Comparison of ENCODE assay signal across 24 cellular contexts in genomic region chr20:19739351-19739750, GRCh38. TPM values are rescaled to one million over a fixed set of nuclear protein-coding genes. Genes with fewer than 3 reads are reported as not detected.
"Had no signal": no experiment of that assay in that cellular context is flagged by ENCODE, and none has a peak within 500 bp of the region (broad histone marks: within the 10 kb centered on the region; RNA-seq: fewer than 3 reads in every experiment).

No MANE protein-coding gene starts in this region.

- H3K4me1 ChIP-seq: breast epithelium had no signal

- H3K9me3 Mint-ChIP-seq: activated naive CD4-positive, alpha-beta T cell treated with anti-CD3 and anti-CD28 coated beads, Interleukin-2, amount 50 U/mL, for 24 hours; activated T-helper 1 cell treated with anti-CD3 and anti-CD28 coated beads, Interleukin-12 subunit alpha, Interleukin-12 subunit beta, Interleukin-2, Interleukin-4 antibody, amounts not matched to agents 30 ng/mL and 10 ng/mL and 1 ng/mL, durations not matched to agents 14 hours and 24 hours and 36 hours; WTC11 had no signal

- H3K4me1 Mint-ChIP-seq: activated naive CD4-positive, alpha-beta T cell treated with anti-CD3 and anti-CD28 coated beads, Interleukin-2, amount 50 U/mL, for 24 hours; T-helper 17 cell had no signal

- H3K4me3 ChIP-seq: breast epithelium had no signal

- H3K27ac Mint-ChIP-seq: activated CD8-positive, alpha-beta T cell treated with anti-CD3 and anti-CD28 coated beads, Interleukin-2, amount 10 ng/mL, durations not matched to agents 7 days and 5 days; activated naive CD4-positive, alpha-beta T cell treated with anti-CD3 and anti-CD28 coated beads, Interleukin-2, amount 50 U/mL, for 24 hours; activated T-helper 1 cell treated with anti-CD3 and anti-CD28 coated beads, Interleukin-12 subunit alpha, Interleukin-12 subunit beta, Interleukin-2, Interleukin-4 antibody, amounts not matched to agents 30 ng/mL and 10 ng/mL and 1 ng/mL, durations not matched to agents 14 hours and 24 hours and 36 hours; T-helper 17 cell; WTC11 had no signal

- ATAC-seq: activated CD8-positive, alpha-beta T cell treated with anti-CD3 and anti-CD28 coated beads, Interleukin-2, amount 10 ng/mL, durations not matched to agents 7 days and 5 days; T-helper 17 cell; WTC11 had no signal

- DNase-seq: activated CD4-positive, alpha-beta T cell treated with anti-CD3 and anti-CD28 coated beads for 48 hours; activated CD4-positive, alpha-beta T cell treated with anti-CD3 and anti-CD28 coated beads, Interleukin-2, amount 50 U/mL, for 4 hours; activated CD4-positive, CD25-positive, alpha-beta regulatory T cell treated with anti-CD3 and anti-CD28 coated beads, Interleukin-2, amount 50 U/mL, for 72 hours; activated CD8-positive, alpha-beta memory T cell treated with anti-CD3 and anti-CD28 coated beads, Interleukin-2, amount 50 U/mL, for 48 hours; activated CD8-positive, alpha-beta T cell treated with anti-CD3 and anti-CD28 coated beads, Interleukin-2, amount 10 ng/mL, durations not matched to agents 7 days and 5 days; activated effector memory CD4-positive, alpha-beta T cell treated with Interleukin-2 at 50 U/mL for 16 hours; activated naive CD4-positive, alpha-beta T cell; activated T-cell treated with anti-CD3 and anti-CD28 coated beads, Interleukin-2, amount 50 U/mL, for 1 hour; aorta; Karpas-422; MM.1S; NCI-H1105 treated with DMSO at 0.1 percent for 48 hours; NCI-H1436 treated with DMSO at 0.1 percent for 48 hours; NCI-H187; NCI-H2081; NCI-H510A treated with DMSO at 0.1 percent for 48 hours; NCI-H69; SIG-M5; T-helper 17 cell; T-helper 9 cell had no signal

- H3K36me3 ChIP-seq: breast epithelium had no signal

- H3K27ac ChIP-seq: breast epithelium had no signal

- H3K9me3 ChIP-seq: breast epithelium had no signal

- H3K36me3 Mint-ChIP-seq: activated naive CD4-positive, alpha-beta T cell treated with anti-CD3 and anti-CD28 coated beads, Interleukin-2, amount 50 U/mL, for 24 hours; WTC11 had no signal

- H3K4me3 Mint-ChIP-seq: activated CD8-positive, alpha-beta T cell treated with anti-CD3 and anti-CD28 coated beads, Interleukin-2, amount 10 ng/mL, durations not matched to agents 7 days and 5 days; activated naive CD4-positive, alpha-beta T cell treated with anti-CD3 and anti-CD28 coated beads, Interleukin-2, amount 50 U/mL, for 24 hours; activated T-helper 1 cell treated with anti-CD3 and anti-CD28 coated beads, Interleukin-12 subunit alpha, Interleukin-12 subunit beta, Interleukin-2, Interleukin-4 antibody, amounts not matched to agents 30 ng/mL and 10 ng/mL and 1 ng/mL, durations not matched to agents 14 hours and 24 hours and 36 hours; T-helper 17 cell; WTC11 had no signal

- H3K27me3 ChIP-seq: breast epithelium had no signal

RNA-seq across cellular contexts. Expression of gene RIN2, which starts 18.7 kb away (rescaled TPM):
- total RNA-seq: activated CD8-positive, alpha-beta T cell treated with anti-CD3 and anti-CD28 coated beads, Interleukin-2, amount 10 ng/mL, durations not matched to agents 7 days and 5 days; activated T-helper 1 cell treated with anti-CD3 and anti-CD28 coated beads, Interleukin-12 subunit alpha, Interleukin-12 subunit beta, Interleukin-2, Interleukin-4 antibody, amounts not matched to agents 30 ng/mL and 10 ng/mL and 1 ng/mL, durations not matched to agents 14 hours and 24 hours and 36 hours had no signal
